In the genomic region with DNA sequence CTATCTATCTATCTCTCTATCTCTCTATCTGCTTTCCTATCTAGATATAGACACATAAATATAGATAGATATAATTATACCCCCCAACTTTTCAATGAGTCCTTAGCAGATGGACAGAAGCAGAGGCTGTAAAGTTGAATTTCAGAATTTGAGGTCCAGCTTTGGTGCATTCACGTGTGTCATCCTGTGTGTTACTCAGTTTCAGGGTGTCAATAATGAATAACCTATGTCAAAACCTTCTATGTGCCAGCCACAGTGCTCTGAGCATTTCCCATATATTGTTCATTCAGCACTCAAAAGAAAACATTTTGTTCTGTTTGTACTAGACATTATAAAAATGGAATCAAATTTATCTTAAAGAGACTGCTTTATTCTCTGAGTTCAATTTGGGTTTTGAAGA, we compare ENCODE assay signal across 21 cellular contexts.
DNase-seq lines count a peak whose midpoint lies in the region; ATAC-seq and TF ChIP-seq lines count a peak whose summit lies in the region.
"Had no signal": no experiment of that assay in that cellular context is flagged by ENCODE, and none has a peak within 500 bp of the region (broad histone marks: within the 10 kb centered on the region; RNA-seq: fewer than 3 reads in every experiment).

No MANE protein-coding gene starts in this region.

- no peaks in the 10 kb centered on the region for H3K9me3 ChIP-seq in left lung

- no peaks in the 10 kb centered on the region for H3K9me3 Mint-ChIP-seq in nephron
- no peaks in the 10 kb centered on the region for H3K9me3 Mint-ChIP-seq in activated CD4-positive, alpha-beta T cell treated with anti-CD3 and anti-CD28 coated beads for 36 hours (ENCODE audit: low read depth)
- H3K9me3 Mint-ChIP-seq: activated CD8-positive, alpha-beta T cell treated with anti-CD3 and anti-CD28 coated beads for 36 hours; activated T-helper 1 cell treated with anti-CD3 and anti-CD28 coated beads, Interleukin-12 subunit alpha, Interleukin-12 subunit beta, Interleukin-2, Interleukin-4 antibody, amounts not matched to agents 30 ng/mL and 10 ng/mL and 1 ng/mL, durations not matched to agents 14 hours and 24 hours and 36 hours; endodermal cell; H9 had no signal

- no peak overlapping the region for H3K4me3 Mint-ChIP-seq in nephron
- no peak overlapping the region for H3K4me3 Mint-ChIP-seq in activated CD4-positive, alpha-beta T cell treated with anti-CD3 and anti-CD28 coated beads for 36 hours
- H3K4me3 Mint-ChIP-seq: activated CD8-positive, alpha-beta T cell treated with anti-CD3 and anti-CD28 coated beads for 36 hours; activated T-helper 1 cell treated with anti-CD3 and anti-CD28 coated beads, Interleukin-12 subunit alpha, Interleukin-12 subunit beta, Interleukin-2, Interleukin-4 antibody, amounts not matched to agents 30 ng/mL and 10 ng/mL and 1 ng/mL, durations not matched to agents 14 hours and 24 hours and 36 hours; CD8-positive, alpha-beta memory T cell; endodermal cell; H9 had no signal

- no peak overlapping the region for H3K4me3 ChIP-seq in left lung

- DNase-seq in activated CD4-positive, alpha-beta T cell treated with anti-CD3 and anti-CD28 coated beads for 36 hours = no peak
- DNase-seq in NCI-H2171 treated with DMSO at 0.1 percent for 48 hours (lab: John Stamatoyannopoulos, UW) (no peak), left lung (no peak)
- DNase-seq: activated CD8-positive, alpha-beta T cell treated with anti-CD3 and anti-CD28 coated beads for 36 hours; amniotic stem cell; CD8-positive, alpha-beta memory T cell; cerebellar nuclear complex; endodermal cell; H9; left cardiac atrium; NCI-H1417; NCI-H226; retina; SW 1271 had no signal

- intact Hi-C loops in activated CD4-positive, alpha-beta T cell treated with anti-CD3 and anti-CD28 coated beads for 36 hours (cut with DNase I, micrococcal nuclease) = no loop called here
- intact Hi-C loops in left lung (cut with DNase I) = no loop called here

- no peaks in the 10 kb centered on the region for H3K36me3 Mint-ChIP-seq in nephron (ENCODE audit: low read depth)
- no peaks in the 10 kb centered on the region for H3K36me3 Mint-ChIP-seq in activated CD4-positive, alpha-beta T cell treated with anti-CD3 and anti-CD28 coated beads for 36 hours (ENCODE audit: low read depth)
- H3K36me3 Mint-ChIP-seq: CD8-positive, alpha-beta memory T cell had no signal

- H3K27me3 ChIP-seq in left lung = no peaks in the 10 kb centered on the region

- POLR2A ChIA-PET in activated CD4-positive, alpha-beta T cell treated with anti-CD3 and anti-CD28 coated beads for 36 hours (lab: Charles Lee) = no interaction called here

- peaks cover 0 to 4% of the 10 kb centered on the region in 2 donors for H3K4me1 ChIP-seq in left lung

- H3K27ac Mint-ChIP-seq in nephron = peak overlapping the region in 2 of 3 experiments; percentile 16 to 28
- H3K27ac Mint-ChIP-seq in activated CD4-positive, alpha-beta T cell treated with anti-CD3 and anti-CD28 coated beads for 36 hours = no peak overlapping the region
- H3K27ac Mint-ChIP-seq: activated CD8-positive, alpha-beta T cell treated with anti-CD3 and anti-CD28 coated beads for 36 hours; activated T-helper 1 cell treated with anti-CD3 and anti-CD28 coated beads, Interleukin-12 subunit alpha, Interleukin-12 subunit beta, Interleukin-2, Interleukin-4 antibody, amounts not matched to agents 30 ng/mL and 10 ng/mL and 1 ng/mL, durations not matched to agents 14 hours and 24 hours and 36 hours; CD8-positive, alpha-beta memory T cell; endodermal cell; H9 had no signal

- CTCF ChIA-PET in activated CD4-positive, alpha-beta T cell treated with anti-CD3 and anti-CD28 coated beads for 36 hours (lab: Charles Lee) = no interaction called here

- H3K36me3 ChIP-seq in left lung = no peaks in the 10 kb centered on the region

- H3K27ac ChIP-seq in left lung = no peak overlapping the region
- H3K27ac ChIP-seq: RWPE1 had no signal

- peaks cover 55% of the 10 kb centered on the region for H3K4me1 Mint-ChIP-seq in nephron
- H3K4me1 Mint-ChIP-seq in activated CD4-positive, alpha-beta T cell treated with anti-CD3 and anti-CD28 coated beads for 36 hours = no peaks in the 10 kb centered on the region
- H3K4me1 Mint-ChIP-seq: CD8-positive, alpha-beta memory T cell had no signal

- no peaks in the 10 kb centered on the region for H3K27me3 Mint-ChIP-seq in nephron (ENCODE audit: low read depth)
- H3K27me3 Mint-ChIP-seq in activated CD4-positive, alpha-beta T cell treated with anti-CD3 and anti-CD28 coated beads for 36 hours = no peaks in the 10 kb centered on the region
- H3K27me3 Mint-ChIP-seq: activated CD8-positive, alpha-beta T cell treated with anti-CD3 and anti-CD28 coated beads for 36 hours; CD8-positive, alpha-beta memory T cell had no signal

- ATAC-seq in GM18867 (IDR thresholded peaks at IDR 0.05; ENCODE audit: unreplicated experiment) (peak; percentile 58), GM21529 (IDR thresholded peaks at IDR 0.05; ENCODE audit: unreplicated experiment) (peak; percentile 37), HG03175 (IDR thresholded peaks at IDR 0.05; ENCODE audit: unreplicated experiment) (peak; percentile 50), HG03095 (IDR thresholded peaks at IDR 0.05; ENCODE audit: unreplicated experiment) (no peak), left lung (no peak)
- no peak for ATAC-seq in activated CD4-positive, alpha-beta T cell treated with anti-CD3 and anti-CD28 coated beads for 36 hours
- ATAC-seq: activated CD8-positive, alpha-beta T cell treated with anti-CD3 and anti-CD28 coated beads for 36 hours had no signal

- TF ChIP-seq CTCF in nephron (IDR thresholded peaks at IDR 0.05; ENCODE audit: unreplicated experiment in 3 of 3) (no peak), left lung (IDR thresholded peaks at IDR 0.05) (no peak)

Comparison
In these comparisons a context has a peak if more than half of its experiments do, and no peak if none do; other contexts are left out.
1. ATAC-seq: peak in GM18867 (single experiment), GM21529 (single experiment) and HG03175 (single experiment); none in HG03095 (single experiment), activated CD4-positive, alpha-beta T cell treated with anti-CD3 and anti-CD28 coated beads for 36 hours (single experiment) and left lung (single experiment).